In the genomic region with DNA sequence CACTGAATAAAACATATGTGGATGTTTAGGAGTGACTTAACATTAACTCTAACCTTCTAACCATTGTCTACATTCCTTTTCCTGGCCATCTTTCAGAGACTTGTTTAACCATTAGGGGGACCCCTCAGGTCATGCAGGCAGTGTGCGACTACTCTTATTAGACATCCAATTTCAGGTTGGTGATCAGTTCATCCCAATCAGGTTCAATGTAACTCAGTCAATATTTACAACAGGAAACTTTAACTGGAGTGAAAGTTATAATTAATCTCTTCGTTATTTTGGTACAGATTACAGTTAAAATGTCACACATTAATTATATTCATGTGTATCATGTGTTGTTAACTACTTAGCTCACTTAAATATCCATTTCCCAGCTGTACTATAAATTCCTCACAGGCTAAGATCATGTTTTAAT, we compare ENCODE assay signal across 9 cellular contexts.
DNase-seq lines count a peak whose midpoint lies in the region; ATAC-seq and TF ChIP-seq lines count a peak whose summit lies in the region.
"Had no signal": no experiment of that assay in that cellular context is flagged by ENCODE, and none has a peak within 500 bp of the region (broad histone marks: within the 10 kb centered on the region; RNA-seq: fewer than 3 reads in every experiment).

No MANE protein-coding gene starts in this region.

- H3K27ac ChIP-seq in dorsolateral prefrontal cortex: no peak overlapping the region
- H3K27ac ChIP-seq: pancreas had no signal

- no peaks in the 10 kb centered on the region for H3K27me3 ChIP-seq in dorsolateral prefrontal cortex
- H3K27me3 ChIP-seq: pancreas had no signal

- peak; percentile 92 for ATAC-seq in HG03097 (IDR thresholded peaks at IDR 0.05; ENCODE audit: low FRiP score, unreplicated experiment)
- peak; percentile 96 for ATAC-seq in SK-N-SH treated with all-trans-retinoic acid at 6 μM for 48 hours

- DNase-seq in ELR (ENCODE audit: low read depth) (peak; percentile 72), GM19240 (ENCODE audit: insufficient read length, low spot score) (peak; percentile 35), kidney glomerular epithelial cell (lab: John Stamatoyannopoulos, UW) (peak; percentile 22), dorsolateral prefrontal cortex (no peak), posterior cingulate gyrus (no peak), T1000 (lab: John Stamatoyannopoulos, UW) (no peak)
- DNase-seq: pancreas had no signal

- intact Hi-C loops in dorsolateral prefrontal cortex (cut with DNase I): no loop called here
- intact Hi-C loops in posterior cingulate gyrus (cut with DNase I): no loop called here

- TF ChIP-seq CTCF in dorsolateral prefrontal cortex (IDR thresholded peaks at IDR 0.05 in 54 of 56, conservative IDR thresholded peaks at IDR 0.05 in 2 of 56; ENCODE audit: low read depth in 1 of 56, partially characterized antibody in 56 of 56): peak in 15 of 56 donors; percentile 7 to 35 (median 16)

- H3K4me3 ChIP-seq in dorsolateral prefrontal cortex: no peak overlapping the region
- H3K4me3 ChIP-seq: pancreas had no signal

TF ChIP-seq in SK-N-SH treated with all-trans-retinoic acid at 6 μM for 48 hours, 23 proteins besides CTCF, POLR2A, EP300 and RAD21:
- TF ChIP-seq ISL1 (CRISPR knock-in tag; IDR thresholded peaks at IDR 0.05) (no peak), OSR1 (CRISPR knock-in tag; IDR thresholded peaks at IDR 0.05) (no peak), ARNTL (CRISPR knock-in tag; IDR thresholded peaks at IDR 0.05; ENCODE audit: borderline replicate concordance, low read depth) (no peak), CSDC2 (CRISPR knock-in tag; IDR thresholded peaks at IDR 0.05) (no peak), ZFP3 (CRISPR knock-in tag; IDR thresholded peaks at IDR 0.05) (no peak), TCF4 (CRISPR knock-in tag; IDR thresholded peaks at IDR 0.05; ENCODE audit: borderline replicate concordance) (no peak), ZNF8 (CRISPR knock-in tag; IDR thresholded peaks at IDR 0.05) (no peak), TOX (CRISPR knock-in tag; IDR thresholded peaks at IDR 0.05; ENCODE audit: borderline replicate concordance) (no peak), SNAI2 (CRISPR knock-in tag; IDR thresholded peaks at IDR 0.05) (no peak), ZFP30 (CRISPR knock-in tag; IDR thresholded peaks at IDR 0.05) (no peak), PPARA (CRISPR knock-in tag; IDR thresholded peaks at IDR 0.05; ENCODE audit: borderline replicate concordance) (no peak), ESRRG (CRISPR knock-in tag; IDR thresholded peaks at IDR 0.05) (no peak), GLIS3 (CRISPR knock-in tag; IDR thresholded peaks at IDR 0.05) (no peak), RARB (CRISPR knock-in tag; IDR thresholded peaks at IDR 0.05) (no peak; the same call in 1 of the 2 replicates)
- TF ChIP-seq, protein P1, sequence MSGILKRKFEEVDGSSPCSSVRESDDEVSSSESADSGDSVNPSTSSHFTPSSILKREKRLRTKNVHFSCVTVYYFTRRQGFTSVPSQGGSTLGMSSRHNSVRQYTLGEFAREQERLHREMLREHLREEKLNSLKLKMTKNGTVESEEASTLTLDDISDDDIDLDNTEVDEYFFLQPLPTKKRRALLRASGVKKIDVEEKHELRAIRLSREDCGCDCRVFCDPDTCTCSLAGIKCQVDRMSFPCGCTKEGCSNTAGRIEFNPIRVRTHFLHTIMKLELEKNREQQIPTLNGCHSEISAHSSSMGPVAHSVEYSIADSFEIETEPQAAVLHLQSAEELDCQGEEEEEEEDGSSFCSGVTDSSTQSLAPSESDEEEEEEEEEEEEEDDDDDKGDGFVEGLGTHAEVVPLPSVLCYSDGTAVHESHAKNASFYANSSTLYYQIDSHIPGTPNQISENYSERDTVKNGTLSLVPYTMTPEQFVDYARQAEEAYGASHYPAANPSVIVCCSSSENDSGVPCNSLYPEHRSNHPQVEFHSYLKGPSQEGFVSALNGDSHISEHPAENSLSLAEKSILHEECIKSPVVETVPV (CRISPR knock-in tag; IDR thresholded peaks at IDR 0.05): no peak
- TF ChIP-seq, protein P2, sequence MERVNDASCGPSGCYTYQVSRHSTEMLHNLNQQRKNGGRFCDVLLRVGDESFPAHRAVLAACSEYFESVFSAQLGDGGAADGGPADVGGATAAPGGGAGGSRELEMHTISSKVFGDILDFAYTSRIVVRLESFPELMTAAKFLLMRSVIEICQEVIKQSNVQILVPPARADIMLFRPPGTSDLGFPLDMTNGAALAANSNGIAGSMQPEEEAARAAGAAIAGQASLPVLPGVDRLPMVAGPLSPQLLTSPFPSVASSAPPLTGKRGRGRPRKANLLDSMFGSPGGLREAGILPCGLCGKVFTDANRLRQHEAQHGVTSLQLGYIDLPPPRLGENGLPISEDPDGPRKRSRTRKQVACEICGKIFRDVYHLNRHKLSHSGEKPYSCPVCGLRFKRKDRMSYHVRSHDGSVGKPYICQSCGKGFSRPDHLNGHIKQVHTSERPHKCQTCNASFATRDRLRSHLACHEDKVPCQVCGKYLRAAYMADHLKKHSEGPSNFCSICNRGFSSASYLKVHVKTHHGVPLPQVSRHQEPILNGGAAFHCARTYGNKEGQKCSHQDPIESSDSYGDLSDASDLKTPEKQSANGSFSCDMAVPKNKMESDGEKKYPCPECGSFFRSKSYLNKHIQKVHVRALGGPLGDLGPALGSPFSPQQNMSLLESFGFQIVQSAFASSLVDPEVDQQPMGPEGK (CRISPR knock-in tag; IDR thresholded peaks at IDR 0.05; ENCODE audit: borderline replicate concordance): no peak
- TF ChIP-seq, protein P3, sequence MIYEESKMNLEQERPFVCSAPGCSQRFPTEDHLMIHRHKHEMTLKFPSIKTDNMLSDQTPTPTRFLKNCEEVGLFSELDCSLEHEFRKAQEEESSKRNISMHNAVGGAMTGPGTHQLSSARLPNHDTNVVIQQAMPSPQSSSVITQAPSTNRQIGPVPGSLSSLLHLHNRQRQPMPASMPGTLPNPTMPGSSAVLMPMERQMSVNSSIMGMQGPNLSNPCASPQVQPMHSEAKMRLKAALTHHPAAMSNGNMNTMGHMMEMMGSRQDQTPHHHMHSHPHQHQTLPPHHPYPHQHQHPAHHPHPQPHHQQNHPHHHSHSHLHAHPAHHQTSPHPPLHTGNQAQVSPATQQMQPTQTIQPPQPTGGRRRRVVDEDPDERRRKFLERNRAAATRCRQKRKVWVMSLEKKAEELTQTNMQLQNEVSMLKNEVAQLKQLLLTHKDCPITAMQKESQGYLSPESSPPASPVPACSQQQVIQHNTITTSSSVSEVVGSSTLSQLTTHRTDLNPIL (CRISPR knock-in tag; IDR thresholded peaks at IDR 0.05; ENCODE audit: low read depth): no peak
- TF ChIP-seq, protein P4, sequence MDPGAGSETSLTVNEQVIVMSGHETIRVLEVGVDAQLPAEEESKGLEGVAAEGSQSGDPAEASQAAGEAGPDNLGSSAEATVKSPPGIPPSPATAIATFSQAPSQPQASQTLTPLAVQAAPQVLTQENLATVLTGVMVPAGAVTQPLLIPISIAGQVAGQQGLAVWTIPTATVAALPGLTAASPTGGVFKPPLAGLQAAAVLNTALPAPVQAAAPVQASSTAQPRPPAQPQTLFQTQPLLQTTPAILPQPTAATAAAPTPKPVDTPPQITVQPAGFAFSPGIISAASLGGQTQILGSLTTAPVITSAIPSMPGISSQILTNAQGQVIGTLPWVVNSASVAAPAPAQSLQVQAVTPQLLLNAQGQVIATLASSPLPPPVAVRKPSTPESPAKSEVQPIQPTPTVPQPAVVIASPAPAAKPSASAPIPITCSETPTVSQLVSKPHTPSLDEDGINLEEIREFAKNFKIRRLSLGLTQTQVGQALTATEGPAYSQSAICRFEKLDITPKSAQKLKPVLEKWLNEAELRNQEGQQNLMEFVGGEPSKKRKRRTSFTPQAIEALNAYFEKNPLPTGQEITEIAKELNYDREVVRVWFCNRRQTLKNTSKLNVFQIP (CRISPR knock-in tag; IDR thresholded peaks at IDR 0.05; ENCODE audit: borderline replicate concordance, low read depth): no peak
- TF ChIP-seq, protein P5, sequence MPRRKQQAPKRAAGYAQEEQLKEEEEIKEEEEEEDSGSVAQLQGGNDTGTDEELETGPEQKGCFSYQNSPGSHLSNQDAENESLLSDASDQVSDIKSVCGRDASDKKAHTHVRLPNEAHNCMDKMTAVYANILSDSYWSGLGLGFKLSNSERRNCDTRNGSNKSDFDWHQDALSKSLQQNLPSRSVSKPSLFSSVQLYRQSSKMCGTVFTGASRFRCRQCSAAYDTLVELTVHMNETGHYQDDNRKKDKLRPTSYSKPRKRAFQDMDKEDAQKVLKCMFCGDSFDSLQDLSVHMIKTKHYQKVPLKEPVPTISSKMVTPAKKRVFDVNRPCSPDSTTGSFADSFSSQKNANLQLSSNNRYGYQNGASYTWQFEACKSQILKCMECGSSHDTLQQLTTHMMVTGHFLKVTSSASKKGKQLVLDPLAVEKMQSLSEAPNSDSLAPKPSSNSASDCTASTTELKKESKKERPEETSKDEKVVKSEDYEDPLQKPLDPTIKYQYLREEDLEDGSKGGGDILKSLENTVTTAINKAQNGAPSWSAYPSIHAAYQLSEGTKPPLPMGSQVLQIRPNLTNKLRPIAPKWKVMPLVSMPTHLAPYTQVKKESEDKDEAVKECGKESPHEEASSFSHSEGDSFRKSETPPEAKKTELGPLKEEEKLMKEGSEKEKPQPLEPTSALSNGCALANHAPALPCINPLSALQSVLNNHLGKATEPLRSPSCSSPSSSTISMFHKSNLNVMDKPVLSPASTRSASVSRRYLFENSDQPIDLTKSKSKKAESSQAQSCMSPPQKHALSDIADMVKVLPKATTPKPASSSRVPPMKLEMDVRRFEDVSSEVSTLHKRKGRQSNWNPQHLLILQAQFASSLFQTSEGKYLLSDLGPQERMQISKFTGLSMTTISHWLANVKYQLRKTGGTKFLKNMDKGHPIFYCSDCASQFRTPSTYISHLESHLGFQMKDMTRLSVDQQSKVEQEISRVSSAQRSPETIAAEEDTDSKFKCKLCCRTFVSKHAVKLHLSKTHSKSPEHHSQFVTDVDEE (CRISPR knock-in tag; IDR thresholded peaks at IDR 0.05): no peak

Comparison
In these comparisons a context has a peak if more than half of its experiments do, and no peak if none do; other contexts are left out.
1. DNase-seq: peak in ELR (single experiment), GM19240 (single experiment) and kidney glomerular epithelial cell (single experiment); none in dorsolateral prefrontal cortex (0 of 10), posterior cingulate gyrus (0 of 10) and T1000 (single experiment).